8 cellular contexts compared by ENCODE assay signal in genomic region chr7:104923010-104923421, GRCh38.
DNase-seq lines count a peak whose midpoint lies in the region; ATAC-seq lines count a peak whose summit lies in the region.

No MANE protein-coding gene starts in this region.

- peak; percentile 35 to 85 (median 61) for DNase-seq in CD8-positive, alpha-beta memory T cell
- DNase-seq in NCI-H526 treated with DMSO at 0.1 percent for 48 hours (lab: John Stamatoyannopoulos, UW) (peak; percentile 68), ecto neural progenitor cell (ENCODE audit: low spot score) (peak; percentile 69)
- peak; percentile 31 to 62 for DNase-seq in activated CD4-positive, alpha-beta T cell treated with anti-CD3 and anti-CD28 coated beads, Interleukin-2, amount 50 U/mL, for 24 hours (ENCODE audit: low read depth in 1 of 2, low spot score in 1 of 2)
- peak; percentile 28 to 67 for DNase-seq in stimulated activated CD8-positive, alpha-beta memory T cell treated with anti-CD3 and anti-CD28 coated beads, Interleukin-7, amount 100 ng/mL, for 48 hours (ENCODE audit: extremely low read depth in 1 of 2, low read depth in 1 of 2)

- POLR2A ChIA-PET in CD8-positive, alpha-beta memory T cell (lab: Charles Lee): no interaction called here

- peak overlapping the region in 5 of 8 donors; percentile 24 to 70 (median 47) for H3K27ac Mint-ChIP-seq in CD8-positive, alpha-beta memory T cell

- H3K9me3 Mint-ChIP-seq in CD8-positive, alpha-beta memory T cell: no peaks in the 10 kb centered on the region

- H3K4me3 Mint-ChIP-seq in CD8-positive, alpha-beta memory T cell: no peak overlapping the region

- CTCF ChIA-PET in CD8-positive, alpha-beta memory T cell (lab: Charles Lee): interaction anchor here (0.9 to 11.0 kb wide), 7 partner anchors 15 to 84 kb away, joined by 3 to 158 read pairs (median 4); no protein-coding TSS in a partner anchor

- H3K27ac ChIP-seq in CD8-positive, alpha-beta memory T cell (ENCODE audit: low read depth, low read length): no peak overlapping the region
- H3K27ac ChIP-seq in mesodermal cell (ENCODE audit: low read depth, low read length, severe bottlenecking): peak overlapping the region; percentile 38

- WGBS in mesodermal cell (ENCODE audit: insufficient coverage in 2 of 2), 2 experiments: 7 to 14% methylated on average over 1 to 2 of the region's 4 CpGs

- no peaks in the 10 kb centered on the region for H3K36me3 Mint-ChIP-seq in CD8-positive, alpha-beta memory T cell

- no peak overlapping the region for H3K4me3 ChIP-seq in CD8-positive, alpha-beta memory T cell (ENCODE audit: low read length)
- no peak overlapping the region for H3K4me3 ChIP-seq in mesodermal cell (ENCODE audit: extremely low read depth, insufficient read depth, low read length, poor library complexity, severe bottlenecking)

- H3K4me1 ChIP-seq in CD8-positive, alpha-beta memory T cell (ENCODE audit: insufficient read depth, low read length): peaks cover 5% of the 10 kb centered on the region
- no peaks in the 10 kb centered on the region for H3K4me1 ChIP-seq in mesodermal cell (ENCODE audit: control insufficient read depth, insufficient read depth, low read length, poor library complexity, severe bottlenecking)

- no peaks in the 10 kb centered on the region for H3K36me3 ChIP-seq in CD8-positive, alpha-beta memory T cell (ENCODE audit: insufficient read depth, low read length)
- H3K36me3 ChIP-seq in mesodermal cell (ENCODE audit: control insufficient read depth, insufficient read depth, low read length): no peaks in the 10 kb centered on the region

- H3K27me3 Mint-ChIP-seq in CD8-positive, alpha-beta memory T cell: no peaks in the 10 kb centered on the region

- H3K4me1 Mint-ChIP-seq in CD8-positive, alpha-beta memory T cell: peaks cover 3 to 8% (median 4%) of the 10 kb centered on the region in 3 donors

- no peaks in the 10 kb centered on the region for H3K27me3 ChIP-seq in CD8-positive, alpha-beta memory T cell (ENCODE audit: insufficient read depth, low read length, poor library complexity, severe bottlenecking)

- H3K9me3 ChIP-seq in CD8-positive, alpha-beta memory T cell (ENCODE audit: low read length): no peaks in the 10 kb centered on the region
- H3K9me3 ChIP-seq in mesodermal cell (ENCODE audit: control insufficient read depth, low read length): no peaks in the 10 kb centered on the region

- peak; percentile 98 for ATAC-seq in GM19395 (IDR thresholded peaks at IDR 0.05; ENCODE audit: unreplicated experiment)
- peak; percentile 89 for ATAC-seq in HG03457 (IDR thresholded peaks at IDR 0.05; ENCODE audit: unreplicated experiment)
